In genomic region chr15:71114887-71115566, GRCh38 we compare ENCODE assay signal across 9 cellular contexts. TPM values are rescaled to one million over a fixed set of nuclear protein-coding genes. Genes with fewer than 3 reads are reported as not detected.
DNase-seq lines count a peak whose midpoint lies in the region; ATAC-seq and TF ChIP-seq lines count a peak whose summit lies in the region.
"Had no signal": no experiment of that assay in that cellular context is flagged by ENCODE, and none has a peak within 500 bp of the region (broad histone marks: within the 10 kb centered on the region; RNA-seq: fewer than 3 reads in every experiment).

TSS of gene THSD4 (plus strand) at chr15:71115471.

- TF ChIP-seq CTCF in epithelial cell of proximal tubule (conservative IDR thresholded peaks at IDR 0.05; ENCODE audit: low read depth, low read length) = peak; percentile 90

- no peaks in the 10 kb centered on the region for H3K9me3 ChIP-seq in muscle layer of colon (ENCODE audit: low read length)

- peaks cover 48 to 50% of the 10 kb centered on the region in 2 donors for H3K27me3 Mint-ChIP-seq in stimulated activated naive B cell treated with anti-CD40 and anti-IgM and Interleukin-4, amounts not matched to agents 10 μg/mL and 1 μg/mL and 100 μg/mL, for 72 hours

- peaks cover 9 to 10% of the 10 kb centered on the region in 2 donors for H3K27me3 ChIP-seq in muscle layer of colon (ENCODE audit: control insufficient read depth in 1 of 2, insufficient read depth in 2 of 2, low read length in 2 of 2)

- no peaks in the 10 kb centered on the region for H3K36me3 Mint-ChIP-seq in stimulated activated naive B cell treated with anti-CD40 and anti-IgM and Interleukin-4, amounts not matched to agents 10 μg/mL and 1 μg/mL and 100 μg/mL, for 72 hours

- H3K4me3 ChIP-seq in epithelial cell of proximal tubule (ENCODE audit: low read depth, low read length) = peak within 1 kb of the TSS; percentile 79
- H3K4me3 ChIP-seq in muscle layer of colon (ENCODE audit: low read depth in 1 of 2, low read length in 2 of 2) = peak within 1 kb of the TSS; percentile 36 to 59

- DNase-seq in NCI-H2081 (lab: John Stamatoyannopoulos, UW) = peak; percentile 46 to 53
- no peak for DNase-seq in NCI-H2081 treated with DMSO at 0.1 percent for 48 hours (lab: John Stamatoyannopoulos, UW)
- peak; percentile 54 to 78 for DNase-seq in NCI-H524 (lab: John Stamatoyannopoulos, UW)
- DNase-seq in activated CD8-positive, alpha-beta memory T cell treated with anti-CD3 and anti-CD28 coated beads, Interleukin-2, amount 50 U/mL, for 48 hours = peak; percentile 90
- DNase-seq in epithelial cell of proximal tubule (ENCODE audit: low read depth) = no peak
- peak; percentile 42 for DNase-seq in stimulated activated naive B cell treated with anti-CD40 and anti-IgM and Interleukin-4, amounts not matched to agents 10 μg/mL and 1 μg/mL and 100 μg/mL, for 72 hours
- DNase-seq: DND-41 had no signal

- peak; percentile 69 for ATAC-seq in HG03039 (IDR thresholded peaks at IDR 0.05; ENCODE audit: unreplicated experiment)
- peak; percentile 82 to 83 for ATAC-seq in stimulated activated naive B cell treated with anti-CD40 and anti-IgM and Interleukin-4, amounts not matched to agents 10 μg/mL and 1 μg/mL and 100 μg/mL, for 72 hours (replicated peaks)

- H3K27ac ChIP-seq in muscle layer of colon (ENCODE audit: low read depth, low read length) = no peak within 1 kb of the TSS

- no peaks in the 10 kb centered on the region for H3K9me3 Mint-ChIP-seq in stimulated activated naive B cell treated with anti-CD40 and anti-IgM and Interleukin-4, amounts not matched to agents 10 μg/mL and 1 μg/mL and 100 μg/mL, for 72 hours

- H3K36me3 ChIP-seq in muscle layer of colon (ENCODE audit: insufficient read depth, low read length) = no peaks in the 10 kb centered on the region

- peaks cover 6% of the 10 kb centered on the region for H3K4me1 ChIP-seq in muscle layer of colon (ENCODE audit: insufficient read depth, low read length)

- peaks cover 9 to 16% of the 10 kb centered on the region in 2 donors for H3K4me1 Mint-ChIP-seq in stimulated activated naive B cell treated with anti-CD40 and anti-IgM and Interleukin-4, amounts not matched to agents 10 μg/mL and 1 μg/mL and 100 μg/mL, for 72 hours

- H3K4me3 Mint-ChIP-seq in stimulated activated naive B cell treated with anti-CD40 and anti-IgM and Interleukin-4, amounts not matched to agents 10 μg/mL and 1 μg/mL and 100 μg/mL, for 72 hours = peak within 1 kb of the TSS; percentile 77 to 80

- H3K27ac Mint-ChIP-seq in stimulated activated naive B cell treated with anti-CD40 and anti-IgM and Interleukin-4, amounts not matched to agents 10 μg/mL and 1 μg/mL and 100 μg/mL, for 72 hours = no peak within 1 kb of the TSS

- H3K9ac ChIP-seq in muscle layer of colon (ENCODE audit: low read length) = no peak within 1 kb of the TSS

RNA-seq across cellular contexts. Expression of gene THSD4, which starts in this region (rescaled TPM):
- 23.9 and 73.5 TPM in 2 replicates for total RNA-seq in epithelial cell of proximal tubule

Comparison
In these comparisons a context has a peak if more than half of its experiments do, and no peak if none do; other contexts are left out.
1. DNase-seq: peak in NCI-H2081 (2 of 2), NCI-H524 (2 of 2), activated CD8-positive, alpha-beta memory T cell treated with anti-CD3 and anti-CD28 coated beads, Interleukin-2, amount 50 U/mL, for 48 hours (single experiment) and stimulated activated naive B cell treated with anti-CD40 and anti-IgM and Interleukin-4, amounts not matched to agents 10 μg/mL and 1 μg/mL and 100 μg/mL, for 72 hours (single experiment); none in NCI-H2081 treated with DMSO at 0.1 percent for 48 hours (single experiment) and epithelial cell of proximal tubule (single experiment).